14 cellular contexts compared by ENCODE assay signal in the genomic region with DNA sequence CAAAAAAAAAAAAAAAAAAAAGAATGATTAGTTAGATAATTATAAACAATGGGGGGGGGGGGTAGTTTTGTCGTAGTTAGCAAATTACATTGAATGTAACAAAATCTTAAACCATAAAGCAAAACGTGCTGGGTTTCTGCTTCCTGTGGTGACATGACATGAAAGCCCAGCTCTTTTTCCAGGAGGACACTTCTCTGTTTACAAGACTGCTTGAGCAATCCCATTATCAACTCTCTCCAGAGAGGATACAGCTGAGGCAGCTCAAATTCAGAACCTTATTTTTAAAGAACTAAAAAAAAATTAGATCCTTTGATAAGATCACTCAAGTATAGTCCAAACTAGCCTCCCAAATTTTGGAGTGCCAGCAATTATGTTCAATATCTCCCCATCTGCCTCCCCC.
"Had no signal": no experiment of that assay in that cellular context is flagged by ENCODE, and none has a peak within 500 bp of the region (broad histone marks: within the 10 kb centered on the region; RNA-seq: fewer than 3 reads in every experiment).

No MANE protein-coding gene starts in this region.

- H2AFZ ChIP-seq: parathyroid adenoma had no signal

- H3K4me3 ChIP-seq: tibial artery had no signal

- H3K36me3 ChIP-seq: brain microvascular endothelial cell, lower lobe of right lung, tibial artery had no signal

- H3K36me3 Mint-ChIP-seq: activated CD8-positive, alpha-beta memory T cell treated with anti-CD3 and anti-CD28 coated beads, Interleukin-2, amount 10 ng/mL, durations not matched to agents 7 days and 5 days; activated naive CD8-positive, alpha-beta T cell had no signal

- H3K9ac ChIP-seq: parathyroid adenoma had no signal

- H3K9me3 Mint-ChIP-seq: activated T-cell treated with anti-CD3 and anti-CD28 coated beads, Interleukin-2, amount 50 U/mL, for 24 hours; T-helper 2 cell treated with Interferon-gamma antibody and Interleukin-4, amounts not matched to agents 5 μg/mL and 100 μg/mL, for 36 hours had no signal

- H3K4me3 Mint-ChIP-seq: activated CD8-positive, alpha-beta memory T cell treated with anti-CD3 and anti-CD28 coated beads, Interleukin-2, amount 10 ng/mL, durations not matched to agents 7 days and 5 days; activated naive CD8-positive, alpha-beta T cell; activated T-cell treated with anti-CD3 and anti-CD28 coated beads, Interleukin-2, amount 50 U/mL, for 24 hours; T-helper 2 cell treated with Interferon-gamma antibody and Interleukin-4, amounts not matched to agents 5 μg/mL and 100 μg/mL, for 36 hours had no signal

- H3K27me3 ChIP-seq: brain microvascular endothelial cell had no signal

- DNase-seq: activated CD4-positive, alpha-beta T cell treated with anti-CD3 and anti-CD28 coated beads, Interleukin-2, amount 50 U/mL, for 4 hours; activated CD8-positive, alpha-beta memory T cell treated with anti-CD3 and anti-CD28 coated beads, Interleukin-2, amount 10 ng/mL, durations not matched to agents 7 days and 5 days; activated effector memory CD4-positive, alpha-beta T cell treated with Interleukin-2 at 50 U/mL for 16 hours; activated T-cell treated with anti-CD3 and anti-CD28 coated beads, Interleukin-2, amount 50 U/mL, for 24 hours; brain microvascular endothelial cell; hypothalamus; lower lobe of right lung; naive B cell; small intestine; tibial artery had no signal

- H3K27ac ChIP-seq: brain microvascular endothelial cell, lower lobe of right lung, parathyroid adenoma, tibial artery had no signal

- ATAC-seq: activated CD4-positive, CD25-positive, alpha-beta regulatory T cell treated with anti-CD3 and anti-CD28 coated beads, Interleukin-2, amount 50 U/mL, for 24 hours; activated CD8-positive, alpha-beta memory T cell treated with anti-CD3 and anti-CD28 coated beads, Interleukin-2, amount 10 ng/mL, durations not matched to agents 7 days and 5 days had no signal

- H3K9me3 ChIP-seq: lower lobe of right lung, tibial artery had no signal

- H3K27ac Mint-ChIP-seq: activated CD8-positive, alpha-beta memory T cell treated with anti-CD3 and anti-CD28 coated beads, Interleukin-2, amount 10 ng/mL, durations not matched to agents 7 days and 5 days; activated naive CD8-positive, alpha-beta T cell; activated T-cell treated with anti-CD3 and anti-CD28 coated beads, Interleukin-2, amount 50 U/mL, for 24 hours; T-helper 2 cell treated with Interferon-gamma antibody and Interleukin-4, amounts not matched to agents 5 μg/mL and 100 μg/mL, for 36 hours had no signal

- H3K4me1 ChIP-seq: parathyroid adenoma had no signal
